Comparison of ENCODE assay signal across 13 cellular contexts in the genomic region with DNA sequence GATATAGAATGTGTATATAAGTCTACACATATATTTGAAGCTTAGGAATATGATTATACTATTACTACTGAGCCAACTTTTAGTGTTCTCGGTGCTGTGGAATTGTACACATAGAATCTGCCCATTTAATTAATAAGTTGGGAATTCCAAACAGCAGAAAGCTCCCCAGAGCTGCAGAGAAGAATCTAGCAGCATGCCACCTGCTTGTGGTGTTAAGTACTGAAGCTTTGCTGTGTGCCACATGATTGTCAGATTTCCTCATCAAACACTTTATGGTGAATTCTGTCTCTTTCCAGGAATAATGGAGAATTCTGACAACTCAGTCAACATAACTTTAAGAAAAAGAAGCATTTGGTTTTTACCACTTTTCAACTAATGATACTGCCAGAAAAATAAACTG.
DNase-seq lines count a peak whose midpoint lies in the region; ATAC-seq and TF ChIP-seq lines count a peak whose summit lies in the region.
"Had no signal": no experiment of that assay in that cellular context is flagged by ENCODE, and none has a peak within 500 bp of the region (broad histone marks: within the 10 kb centered on the region; RNA-seq: fewer than 3 reads in every experiment).

No MANE protein-coding gene starts in this region.

- H3K4me1 ChIP-seq in left ventricle myocardium inferior (peaks cover 66% of the 10 kb centered on the region), right atrium auricular region (peaks cover 0 to 31% of the 10 kb centered on the region in 2 donors), ascending aorta (peaks cover 0 to 3% of the 10 kb centered on the region in 2 donors), foreskin keratinocyte (no peaks in the 10 kb centered on the region), PC-9 (replicated peaks; ENCODE audit: insufficient read depth) (no peaks in the 10 kb centered on the region)
- H3K4me1 ChIP-seq: prostate gland had no signal

- DNase-seq in left ventricle myocardium inferior (no peak), right atrium auricular region (ENCODE audit: low spot score) (no peak), ascending aorta (ENCODE audit: low spot score in 2 of 2) (no peak), foreskin keratinocyte (no peak), PC-9 (no peak), glutamatergic neuron (no peak)
- no peak for DNase-seq in activated naive CD4-positive, alpha-beta T cell treated with anti-CD3 and anti-CD28 coated beads, Interleukin-2, amount 50 U/mL, for 16 hours
- DNase-seq: left ventricle myocardium superior had no signal

- no peak overlapping the region for H3K4me2 ChIP-seq in PC-9

- no peaks in the 10 kb centered on the region for H3K9me2 ChIP-seq in PC-9 (ENCODE audit: insufficient read depth)

- intact Hi-C loops in left ventricle myocardium inferior (cut with micrococcal nuclease) (no loop called here), ascending aorta (cut with DNase I) (loop anchor here (2.0 kb wide), 1 partner anchor 28 kb away; no protein-coding TSS in a partner anchor), PC-9 (cut with micrococcal nuclease; ENCODE audit: unreplicated experiment) (no loop called here)

- H3K27me3 Mint-ChIP-seq in glutamatergic neuron (ENCODE audit: unreplicated experiment) = peaks cover 2% of the 10 kb centered on the region
- H3K27me3 Mint-ChIP-seq: B cell had no signal

- peak; percentile 46 for TF ChIP-seq CTCF in left ventricle myocardium inferior (IDR thresholded peaks at IDR 0.05; ENCODE audit: borderline replicate concordance)
- TF ChIP-seq CTCF in right atrium auricular region (IDR thresholded peaks at IDR 0.05) = peak in 1 of 2 donors; percentile 40
- TF ChIP-seq CTCF in ascending aorta (IDR thresholded peaks at IDR 0.05) = peak in 2 of 3 experiments; percentile 29 to 39
- TF ChIP-seq CTCF in foreskin keratinocyte (conservative IDR thresholded peaks at IDR 0.05) = peak; percentile 48
- TF ChIP-seq CTCF in PC-9 (conservative IDR thresholded peaks at IDR 0.05) = no peak; the same call in 1 of the 2 replicates
- TF ChIP-seq CTCF in glutamatergic neuron (IDR thresholded peaks at IDR 0.05; ENCODE audit: partially characterized antibody, unreplicated experiment) = no peak

- H3K4me3 ChIP-seq in left ventricle myocardium inferior (no peak overlapping the region), right atrium auricular region (no peak overlapping the region), ascending aorta (no peak overlapping the region), PC-9 (no peak overlapping the region)
- H3K4me3 ChIP-seq: prostate gland had no signal

- H3K9me3 ChIP-seq in left ventricle myocardium inferior (replicated peaks) (no peaks in the 10 kb centered on the region), right atrium auricular region (no peaks in the 10 kb centered on the region), ascending aorta (no peaks in the 10 kb centered on the region), PC-9 (ENCODE audit: insufficient read depth, low read depth) (no peaks in the 10 kb centered on the region)
- H3K9me3 ChIP-seq: prostate gland had no signal

- H4K20me1 ChIP-seq in PC-9 (ENCODE audit: insufficient read depth) = no peaks in the 10 kb centered on the region

- no peaks in the 10 kb centered on the region for H3K9me3 Mint-ChIP-seq in glutamatergic neuron (ENCODE audit: unreplicated experiment)

- H3K79me2 ChIP-seq in PC-9 (ENCODE audit: low read depth) = no peaks in the 10 kb centered on the region

- no peak overlapping the region for H3K4me3 Mint-ChIP-seq in glutamatergic neuron (ENCODE audit: unreplicated experiment)
- H3K4me3 Mint-ChIP-seq: B cell had no signal

- H3K36me3 ChIP-seq in left ventricle myocardium inferior (peaks cover 62% of the 10 kb centered on the region), right atrium auricular region (peaks cover 50% of the 10 kb centered on the region), ascending aorta (peaks cover 9 to 40% of the 10 kb centered on the region in 2 donors), PC-9 (ENCODE audit: low read depth) (peaks cover 4% of the 10 kb centered on the region; the same call in 1 of the 2 replicates)

- no peak overlapping the region for H2AFZ ChIP-seq in PC-9

- no peaks in the 10 kb centered on the region for H3K36me3 Mint-ChIP-seq in glutamatergic neuron (ENCODE audit: unreplicated experiment)

- H3K27me3 ChIP-seq in left ventricle myocardium inferior (ENCODE audit: low read depth) (no peaks in the 10 kb centered on the region), right atrium auricular region (no peaks in the 10 kb centered on the region), ascending aorta (no peaks in the 10 kb centered on the region), foreskin keratinocyte (no peaks in the 10 kb centered on the region), PC-9 (ENCODE audit: insufficient read depth, low read depth) (no peaks in the 10 kb centered on the region)

- BruUV-seq in PC-9 (replicated peaks; lab: Mats Ljungman, UMichigan) = no TSS peak

- ATAC-seq in foreskin keratinocyte (peak; percentile 33), HG03196 (IDR thresholded peaks at IDR 0.05; ENCODE audit: unreplicated experiment) (no peak)
- ATAC-seq: esophagus mucosa, left ventricle myocardium superior, Panc1 had no signal

- CTCF ChIA-PET in PC-9 (lab: Charles Lee) = no interaction called here

- no peaks in the 10 kb centered on the region for H3F3A ChIP-seq in PC-9 (ENCODE audit: insufficient read depth, low read depth)

- H3K4me1 Mint-ChIP-seq in glutamatergic neuron (ENCODE audit: low read depth, unreplicated experiment) = peaks cover 2% of the 10 kb centered on the region

- POLR2A ChIA-PET in PC-9 (lab: Charles Lee; ENCODE audit: unreplicated experiment) = interaction anchor here (0.7 kb wide), 1 partner anchor 52 kb away, joined by 3 read pairs; no protein-coding TSS in a partner anchor

- H3K27ac Mint-ChIP-seq in glutamatergic neuron (ENCODE audit: unreplicated experiment) = no peak overlapping the region
- H3K27ac Mint-ChIP-seq: B cell had no signal

- peak overlapping the region; percentile 14 for H3K27ac ChIP-seq in left ventricle myocardium inferior (replicated peaks)
- H3K27ac ChIP-seq in right atrium auricular region = no peak overlapping the region
- H3K27ac ChIP-seq in ascending aorta = peak overlapping the region in 1 of 2 donors; percentile 13
- no peak overlapping the region for H3K27ac ChIP-seq in foreskin keratinocyte
- H3K27ac ChIP-seq in PC-9 = no peak overlapping the region
- H3K27ac ChIP-seq: prostate gland had no signal

Comparison
In these comparisons a context has a peak if more than half of its experiments do, and no peak if none do; other contexts are left out.
1. CTCF ChIP-seq: peak in left ventricle myocardium inferior (single experiment), ascending aorta (2 of 3) and foreskin keratinocyte (single experiment); none in PC-9 (single experiment) and glutamatergic neuron (single experiment).